In the genomic region with DNA sequence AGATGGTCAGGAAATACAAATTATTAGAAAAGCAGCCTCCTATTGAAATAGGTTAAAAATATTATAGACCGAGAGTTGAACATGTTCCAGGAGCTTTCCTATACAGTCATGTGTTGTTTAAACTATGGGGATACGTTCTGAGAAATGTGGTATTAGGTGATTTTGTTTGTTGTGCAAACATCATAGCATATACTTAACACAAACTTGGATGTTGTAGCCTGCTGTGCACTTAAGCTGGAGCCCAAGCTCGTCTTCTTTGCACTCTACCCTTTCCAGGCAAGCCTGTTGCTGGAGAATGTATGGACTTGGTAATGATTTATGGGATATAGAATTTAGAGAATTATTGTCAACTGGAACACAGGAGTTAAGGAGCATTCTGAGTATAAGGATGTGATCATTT, we compare ENCODE assay signal across 31 cellular contexts.
"Had no signal": no experiment of that assay in that cellular context is flagged by ENCODE, and none has a peak within 500 bp of the region (broad histone marks: within the 10 kb centered on the region; RNA-seq: fewer than 3 reads in every experiment).

No MANE protein-coding gene starts in this region.

- ATAC-seq: activated CD8-positive, alpha-beta T cell treated with anti-CD3 and anti-CD28 coated beads for 36 hours; activated T-cell treated with anti-CD3 and anti-CD28 coated beads, Interleukin-2, amount 50 U/mL, for 4 hours; body of pancreas; gastrocnemius medialis; pancreas; psoas muscle; stimulated activated naive B cell treated with anti-CD40 and anti-IgM and Interleukin-4, amounts not matched to agents 10 μg/mL and 1 μg/mL and 100 μg/mL, for 72 hours had no signal

- FAIRE-seq: islet of Langerhans, pancreas, small intestine, TTC549 had no signal

- H3K4me3 ChIP-seq: body of pancreas, colonic mucosa, gastrocnemius medialis, left ventricle myocardium inferior, lung, pancreas, psoas muscle, sigmoid colon, stomach, thyroid gland, upper lobe of left lung, vagina had no signal

- DNase-seq: activated CD4-positive, alpha-beta T cell treated with anti-CD3 and anti-CD28 coated beads, Interleukin-2, amount 10 ng/mL, durations not matched to agents 7 days and 5 days; activated CD4-positive, CD25-positive, alpha-beta regulatory T cell treated with anti-CD3 and anti-CD28 coated beads, Interleukin-2, amount 50 U/mL, for 72 hours; activated CD8-positive, alpha-beta T cell treated with anti-CD3 and anti-CD28 coated beads for 36 hours; activated T-cell treated with anti-CD3 and anti-CD28 coated beads, Interleukin-2, amount 50 U/mL, for 4 hours; anterior cingulate cortex; body of pancreas; cerebellar nuclear complex; colonic mucosa; effector memory CD4-positive, alpha-beta T cell; erythroblast; gastrocnemius medialis; glutamatergic neuron; left ventricle myocardium inferior; pancreas; psoas muscle; sigmoid colon; small intestine; stimulated activated CD4-positive, alpha-beta T cell treated with anti-CD3 and anti-CD28 coated beads, Interleukin-4, amount 100 ng/mL, for 4 hours; stimulated activated CD8-positive, alpha-beta memory T cell treated with anti-CD3 and anti-CD28 coated beads, Interleukin-4, amount 100 ng/mL, for 48 hours; stimulated activated naive B cell treated with anti-CD40 and anti-IgM and Interleukin-4, amounts not matched to agents 10 μg/mL and 1 μg/mL and 100 μg/mL, for 72 hours; stomach; T-helper 9 cell; thyroid gland; upper lobe of left lung had no signal

- H3K36me3 ChIP-seq: colonic mucosa, gastrocnemius medialis, pancreas, sigmoid colon, thyroid gland had no signal

- H3K27ac Mint-ChIP-seq: activated CD4-positive, alpha-beta T cell treated with anti-CD3 and anti-CD28 coated beads, Interleukin-2, amount 10 ng/mL, durations not matched to agents 7 days and 5 days; activated CD8-positive, alpha-beta T cell treated with anti-CD3 and anti-CD28 coated beads for 36 hours; activated T-helper 2 cell treated with anti-CD3 and anti-CD28 coated beads, Interferon-gamma antibody, Interleukin-2, Interleukin-4, amounts not matched to agents 10 μg/mL and 5 μg/mL and 100 μg/mL, durations not matched to agents 14 hours and 24 hours and 36 hours; stimulated activated naive B cell treated with anti-CD40 and anti-IgM and Interleukin-4, amounts not matched to agents 10 μg/mL and 1 μg/mL and 100 μg/mL, for 72 hours had no signal

- H3K27me3 Mint-ChIP-seq: activated CD4-positive, alpha-beta T cell treated with anti-CD3 and anti-CD28 coated beads, Interleukin-2, amount 10 ng/mL, durations not matched to agents 7 days and 5 days; activated CD8-positive, alpha-beta T cell treated with anti-CD3 and anti-CD28 coated beads for 36 hours; activated naive CD4-positive, alpha-beta T cell treated with anti-CD3 and anti-CD28 coated beads, Interleukin-2, amount 50 U/mL, for 24 hours; stimulated activated naive B cell treated with anti-CD40 and anti-IgM and Interleukin-4, amounts not matched to agents 10 μg/mL and 1 μg/mL and 100 μg/mL, for 72 hours had no signal

- H3K9me3 Mint-ChIP-seq: activated CD4-positive, alpha-beta T cell treated with anti-CD3 and anti-CD28 coated beads, Interleukin-2, amount 10 ng/mL, durations not matched to agents 7 days and 5 days; activated CD8-positive, alpha-beta T cell treated with anti-CD3 and anti-CD28 coated beads for 36 hours; activated naive CD4-positive, alpha-beta T cell treated with anti-CD3 and anti-CD28 coated beads, Interleukin-2, amount 50 U/mL, for 24 hours; activated T-cell treated with anti-CD3 and anti-CD28 coated beads, Interleukin-2, amount 50 U/mL, for 4 hours; activated T-helper 2 cell treated with anti-CD3 and anti-CD28 coated beads, Interferon-gamma antibody, Interleukin-2, Interleukin-4, amounts not matched to agents 10 μg/mL and 5 μg/mL and 100 μg/mL, durations not matched to agents 14 hours and 24 hours and 36 hours; stimulated activated naive B cell treated with anti-CD40 and anti-IgM and Interleukin-4, amounts not matched to agents 10 μg/mL and 1 μg/mL and 100 μg/mL, for 72 hours had no signal

- H3K4me1 ChIP-seq: gastrocnemius medialis, psoas muscle had no signal

- H3K9me3 ChIP-seq: body of pancreas, colonic mucosa, gastrocnemius medialis, left ventricle myocardium inferior, pancreas, psoas muscle, sigmoid colon, stomach, thyroid gland, upper lobe of left lung, vagina had no signal

- H3K27ac ChIP-seq: body of pancreas, colonic mucosa, gastrocnemius medialis, pancreas, psoas muscle, sigmoid colon, stomach, thyroid gland, upper lobe of left lung, vagina, WERI-Rb-1 had no signal

- H3K4me3 Mint-ChIP-seq: activated CD4-positive, alpha-beta T cell treated with anti-CD3 and anti-CD28 coated beads, Interleukin-2, amount 10 ng/mL, durations not matched to agents 7 days and 5 days; activated CD8-positive, alpha-beta T cell treated with anti-CD3 and anti-CD28 coated beads for 36 hours; activated naive CD4-positive, alpha-beta T cell treated with anti-CD3 and anti-CD28 coated beads, Interleukin-2, amount 50 U/mL, for 24 hours; activated T-cell treated with anti-CD3 and anti-CD28 coated beads, Interleukin-2, amount 50 U/mL, for 4 hours; stimulated activated naive B cell treated with anti-CD40 and anti-IgM and Interleukin-4, amounts not matched to agents 10 μg/mL and 1 μg/mL and 100 μg/mL, for 72 hours had no signal

- H3K27me3 ChIP-seq: body of pancreas, colonic mucosa, gastrocnemius medialis, pancreas, sigmoid colon, stomach, thyroid gland, upper lobe of left lung, vagina had no signal
